ENCODE assay signal across 12 cellular contexts in the genomic region with DNA sequence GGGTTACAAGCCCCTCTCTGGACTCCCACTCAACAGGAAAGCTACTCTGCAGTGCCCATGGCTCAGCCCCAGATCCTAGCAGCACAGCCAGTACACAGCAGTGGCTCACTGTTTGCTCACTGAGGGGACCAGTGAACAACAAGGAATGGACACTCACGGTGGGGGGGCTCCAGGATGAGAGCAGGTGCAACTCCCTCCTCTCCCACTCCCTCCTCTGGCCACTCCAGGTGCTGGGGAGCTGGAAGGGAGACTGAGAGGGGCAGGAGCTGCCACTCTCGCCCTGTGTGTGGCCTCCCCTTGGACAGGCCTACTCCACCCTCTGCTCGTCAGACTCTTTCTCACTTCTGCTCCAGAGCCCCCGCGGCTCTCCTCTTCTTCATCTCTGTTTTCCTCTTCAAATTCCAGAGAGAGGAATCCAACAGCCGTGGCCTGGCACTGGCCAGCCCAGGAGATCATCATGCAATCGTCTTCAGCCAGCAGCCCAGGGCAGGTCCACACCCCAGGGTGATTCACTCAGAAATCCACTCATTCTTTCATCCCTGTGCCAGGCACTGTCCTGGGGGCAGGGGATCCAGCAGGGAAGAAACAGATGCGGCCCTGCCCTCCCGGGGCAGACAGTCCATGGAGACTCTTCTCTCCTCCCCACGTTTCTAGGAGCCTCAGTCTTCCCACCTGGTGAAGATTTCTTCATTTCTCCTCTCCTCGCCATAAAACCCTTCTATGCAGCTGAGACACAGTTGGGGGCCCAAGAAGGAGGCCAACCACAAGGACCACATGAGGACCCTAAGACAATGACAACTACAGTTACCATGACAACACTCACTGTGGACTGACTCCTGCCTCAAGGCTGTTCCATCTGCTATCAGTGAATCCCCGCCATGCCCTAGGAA. TPM values are rescaled to one million over a fixed set of nuclear protein-coding genes. Genes with fewer than 3 reads are reported as not detected.
DNase-seq lines count a peak whose midpoint lies in the region; FAIRE-seq and TF ChIP-seq lines count a peak whose summit lies in the region.
"Had no signal": no experiment of that assay in that cellular context is flagged by ENCODE, and none has a peak within 500 bp of the region (broad histone marks: within the 10 kb centered on the region; RNA-seq: fewer than 3 reads in every experiment).

No MANE protein-coding gene starts in this region.

- WGBS in H1 (ENCODE audit: extremely low coverage in 1 of 2, insufficient coverage in 1 of 2, insufficient read length in 1 of 2, insufficient replicate concordance in 2 of 2, low coverage in 1 of 2, low lambda C conversion rate in 2 of 2, missing lambda C conversion rate in 1 of 2), 2 experiments, result 87% methylated on average over 11 of the region's 12 CpGs; no CpG with 5 or more reads in 1 of the 2 experiments
- WGBS in trophoblast cell (ENCODE audit: extremely low coverage, insufficient coverage, insufficient read length), result no CpG with 5 or more reads among the region's 12 CpGs
- WGBS in H9 (ENCODE audit: extremely low coverage, insufficient read length, low lambda C conversion rate), result no CpG with 5 or more reads among the region's 12 CpGs

- intact Hi-C loops in head of caudate nucleus (cut with DNase I), result no loop called here

- in situ Hi-C loops in GM13976 (cut with MboI; ENCODE audit: low sequenced_read_pairs, unreplicated experiment), result no loop called here

- H3K4me3 ChIP-seq in H1 (ENCODE audit: extremely low read depth in 1 of 4, insufficient read depth in 2 of 4, low read depth in 3 of 4, low read length in 4 of 4), result no peak overlapping the region
- H3K4me3 ChIP-seq in trophoblast cell (ENCODE audit: low read depth, low read length), result no peak overlapping the region
- H3K4me3 ChIP-seq: psoas muscle, SJSA1 had no signal

- H3K4me1 ChIP-seq in H1 (replicated peaks in 1 of 4; ENCODE audit: control insufficient read depth in 3 of 4, insufficient read depth in 4 of 4, low read length in 3 of 4) (peaks cover 0 to 6% (median under 1%) of the 10 kb centered on the region in 4 experiments; a peak in 5 of 7 replicates), trophoblast cell (ENCODE audit: control insufficient read depth in 1 of 2, insufficient read depth in 2 of 2, low read length in 2 of 2) (no peaks in the 10 kb centered on the region), H9 (ENCODE audit: insufficient read depth, low read length) (no peaks in the 10 kb centered on the region)
- H3K4me1 ChIP-seq: psoas muscle, SJSA1 had no signal

- no peak overlapping the region for H3K18ac ChIP-seq in H1 (ENCODE audit: extremely low read depth, low read length)
- H3K18ac ChIP-seq in trophoblast cell (ENCODE audit: low read length), result no peak overlapping the region
- no peak overlapping the region for H3K18ac ChIP-seq in H9 (ENCODE audit: insufficient read length, low read depth, low read length)

- no peaks in the 10 kb centered on the region for H3K9me3 Mint-ChIP-seq in H9

- H3K36me3 Mint-ChIP-seq in H9 (ENCODE audit: insufficient read depth in 1 of 3, low read depth in 3 of 3), result no peaks in the 10 kb centered on the region; a peak in 1 of 7 replicates

- H3K79me2 ChIP-seq in H1 (ENCODE audit: control insufficient read depth in 1 of 2, insufficient read depth in 2 of 2, low read length in 2 of 2) (no peaks in the 10 kb centered on the region), trophoblast cell (ENCODE audit: control insufficient read depth, insufficient read depth, low read length, poor library complexity) (no peaks in the 10 kb centered on the region), H9 (ENCODE audit: insufficient read depth, low read length) (no peaks in the 10 kb centered on the region)

- POLR2A ChIA-PET in H1 (lab: Charles Lee; ENCODE audit: partially characterized antibody), result interaction anchor here (1.8 kb wide), 1 partner anchor 18 kb away, joined by 5 read pairs; no protein-coding TSS in a partner anchor

- CTCF ChIA-PET in H1 (lab: Charles Lee; ENCODE audit: partially characterized antibody), result interaction anchor here (0.9 to 18.9 kb wide), 21 partner anchors 7 to 519 kb away, joined by 3 to 235 read pairs (median 10); no protein-coding TSS in a partner anchor

- H3K23me2 ChIP-seq in H1 (ENCODE audit: low read depth, low read length) (no peaks in the 10 kb centered on the region), H9 (ENCODE audit: insufficient read length, low read depth, low read length, poor library complexity, severe bottlenecking) (peaks cover 2% of the 10 kb centered on the region)

- H3K4me2 ChIP-seq in H1 (ENCODE audit: insufficient read depth in 1 of 2, low read depth in 2 of 2, low read length in 2 of 2) (no peak overlapping the region), trophoblast cell (ENCODE audit: low read length) (no peak overlapping the region), H9 (ENCODE audit: insufficient read depth, insufficient read length, low read length) (no peak overlapping the region)

- no peak overlapping the region for H2BK15ac ChIP-seq in H1 (ENCODE audit: low read length)
- no peak overlapping the region for H2BK15ac ChIP-seq in H9 (ENCODE audit: low read depth, low read length)

- TF ChIP-seq CTCF in GM13976 (IDR thresholded peaks at IDR 0.05; ENCODE audit: borderline replicate concordance, control extremely low read depth, extremely low read depth, insufficient read depth, missing control alignments), result no peak
- TF ChIP-seq CTCF in H1 (IDR thresholded peaks at IDR 0.05; ENCODE audit: control extremely low read depth in 1 of 3, insufficient read depth in 1 of 3, low read depth in 1 of 3, low read length in 3 of 3), result no peak
- TF ChIP-seq CTCF in H9 (conservative IDR thresholded peaks at IDR 0.05), result no peak

- no peak overlapping the region for H2BK5ac ChIP-seq in H1 (ENCODE audit: low read depth, low read length)
- no peak overlapping the region for H2BK5ac ChIP-seq in trophoblast cell (ENCODE audit: low read depth, low read length, poor library complexity)
- H2BK5ac ChIP-seq in H9 (ENCODE audit: insufficient read length, low read length), result no peak overlapping the region

- H3K27ac Mint-ChIP-seq in H9, result peak overlapping the region in 1 of 3 experiments; percentile 23; a peak in 2 of 7 replicates

- H4K91ac ChIP-seq in H1 (replicated peaks; ENCODE audit: insufficient read length, low read length) (no peak overlapping the region), trophoblast cell (ENCODE audit: low read depth, low read length) (no peak overlapping the region), H9 (ENCODE audit: insufficient read length, low read depth, low read length) (no peak overlapping the region)

- H3K14ac ChIP-seq in H1 (ENCODE audit: insufficient read length) (no peak overlapping the region), trophoblast cell (ENCODE audit: low read length) (no peak overlapping the region), H9 (ENCODE audit: insufficient read depth, low read length) (no peak overlapping the region)

- no peak for TF ChIP-seq POLR2A in H1 (IDR thresholded peaks at IDR 0.05; ENCODE audit: control extremely low read depth in 1 of 2, low read depth in 2 of 2, low read length in 2 of 2)

- H2BK20ac ChIP-seq in H1 (ENCODE audit: low read length) (no peak overlapping the region), H9 (ENCODE audit: low read depth, low read length, poor library complexity, severe bottlenecking) (no peak overlapping the region)

- H3K23ac ChIP-seq in H1 (ENCODE audit: insufficient read length) (no peak overlapping the region), trophoblast cell (ENCODE audit: low read length) (no peak overlapping the region), H9 (ENCODE audit: insufficient read length, low read depth, low read length) (no peak overlapping the region)

- H2AK5ac ChIP-seq in H1 (ENCODE audit: low read depth, low read length) (no peak overlapping the region), trophoblast cell (ENCODE audit: low read length) (no peak overlapping the region), H9 (ENCODE audit: insufficient read length, low read length) (no peak overlapping the region)

- H3K56ac ChIP-seq in H1 (replicated peaks; ENCODE audit: insufficient read length, low read depth, low read length), result no peak overlapping the region
- H3K56ac ChIP-seq in H9 (ENCODE audit: insufficient read length, low read depth, low read length), result no peak overlapping the region

- no peak overlapping the region for H3K9ac ChIP-seq in H1 (replicated peaks in 1 of 4; ENCODE audit: extremely low read depth in 1 of 4, low read depth in 3 of 4, low read length in 3 of 4)
- no peak overlapping the region for H3K9ac ChIP-seq in trophoblast cell (ENCODE audit: low read length)
- H3K9ac ChIP-seq in H9 (ENCODE audit: extremely low read depth, insufficient read length, low read length), result no peak overlapping the region

- H2BK120ac ChIP-seq in H1 (replicated peaks; ENCODE audit: low read depth, low read length) (no peak overlapping the region), trophoblast cell (ENCODE audit: insufficient read depth, low read length, poor library complexity) (no peak overlapping the region), H9 (ENCODE audit: low read depth, low read length, poor library complexity, severe bottlenecking) (no peak overlapping the region)

- H4K20me1 ChIP-seq in H1 (replicated peaks in 1 of 2; ENCODE audit: control insufficient read depth in 1 of 2, insufficient read depth in 2 of 2, low read length in 2 of 2), result no peaks in the 10 kb centered on the region
- no peaks in the 10 kb centered on the region for H4K20me1 ChIP-seq in H9 (ENCODE audit: control insufficient read depth, insufficient read depth, insufficient read length)

- no peaks in the 10 kb centered on the region for H3K27me3 ChIP-seq in H1 (replicated peaks in 1 of 4; ENCODE audit: control insufficient read depth in 3 of 4, extremely low read depth in 1 of 4, insufficient read depth in 3 of 4, low read length in 3 of 4)
- no peaks in the 10 kb centered on the region for H3K27me3 ChIP-seq in trophoblast cell (ENCODE audit: insufficient read depth, low read length)
- no peaks in the 10 kb centered on the region for H3K27me3 ChIP-seq in H9 (ENCODE audit: insufficient read depth, low read length)
- H3K27me3 ChIP-seq: SJSA1 had no signal

- TF ChIP-seq EP300 in H1 (IDR thresholded peaks at IDR 0.05; ENCODE audit: borderline replicate concordance in 1 of 2, low read depth in 2 of 2, low read length in 2 of 2), result no peak

- peaks cover 22 to 26% of the 10 kb centered on the region in 2 experiments for H3K4me1 Mint-ChIP-seq in H9

- H4K8ac ChIP-seq in H1 (ENCODE audit: extremely low read depth, insufficient read depth, low read length) (peak overlapping the region; percentile 1), trophoblast cell (ENCODE audit: low read depth, low read length) (no peak overlapping the region), H9 (replicated peaks; ENCODE audit: insufficient read length, low read depth, low read length) (no peak overlapping the region)

- no peak overlapping the region for H3T11ph ChIP-seq in H9 (ENCODE audit: low read length)

- no peak overlapping the region for H4K12ac ChIP-seq in trophoblast cell (ENCODE audit: low read depth, low read length)

- TF ChIP-seq RAD21 in H1 (IDR thresholded peaks at IDR 0.05 in 1 of 2, conservative IDR thresholded peaks at IDR 0.05 in 1 of 2; ENCODE audit: low read depth in 2 of 2, low read length in 2 of 2), result no peak

- no peak overlapping the region for H3K27ac ChIP-seq in H1 (ENCODE audit: low read depth, low read length)
- H3K27ac ChIP-seq in trophoblast cell (ENCODE audit: low read depth, low read length), result no peak overlapping the region
- H3K27ac ChIP-seq in H9 (ENCODE audit: insufficient read length, low read depth, low read length), result no peak overlapping the region
- H3K27ac ChIP-seq: psoas muscle, SJSA1 had no signal

- peak; percentile 13 for FAIRE-seq in H1 (lab: Jason Lieb, UNC)

- no peaks in the 10 kb centered on the region for H3K79me1 ChIP-seq in H1 (ENCODE audit: low read depth, low read length)
- no peaks in the 10 kb centered on the region for H3K79me1 ChIP-seq in trophoblast cell (ENCODE audit: low read length)
- H3K79me1 ChIP-seq in H9 (ENCODE audit: insufficient read depth, low read depth, low read length, poor library complexity, severe bottlenecking), result no peaks in the 10 kb centered on the region

- peaks cover 9% of the 10 kb centered on the region for H3K27me3 Mint-ChIP-seq in H9 (ENCODE audit: low read depth)

- H3K4ac ChIP-seq in H1 (replicated peaks; ENCODE audit: insufficient read length, low read depth, low read length), result no peak overlapping the region
- no peak overlapping the region for H3K4ac ChIP-seq in trophoblast cell (ENCODE audit: low read depth, low read length)
- no peak overlapping the region for H3K4ac ChIP-seq in H9 (ENCODE audit: low read depth, low read length)

- H3K36me3 ChIP-seq in H1 (ENCODE audit: control insufficient read depth in 2 of 4, insufficient read depth in 4 of 4, low read length in 3 of 4), result no peaks in the 10 kb centered on the region
- no peaks in the 10 kb centered on the region for H3K36me3 ChIP-seq in trophoblast cell (ENCODE audit: control insufficient read depth in 1 of 2, insufficient read depth in 2 of 2, low read length in 2 of 2)
- H3K36me3 ChIP-seq: SJSA1 had no signal

- peak overlapping the region in 1 of 2 experiments; percentile 58; a peak in 2 of 5 replicates for H3K4me3 Mint-ChIP-seq in H9

- H4K5ac ChIP-seq in H1 (ENCODE audit: insufficient read length, low read depth, low read length), result no peak overlapping the region
- H4K5ac ChIP-seq in H9 (ENCODE audit: insufficient read length, low read depth, low read length), result no peak overlapping the region

- no peak overlapping the region for H2AFZ ChIP-seq in H1 (ENCODE audit: low read length)
- no peak overlapping the region for H2AFZ ChIP-seq in trophoblast cell (ENCODE audit: insufficient read depth, low read length, poor library complexity)
- H2AFZ ChIP-seq in H9 (ENCODE audit: low read length), result no peak overlapping the region

- DNase-seq in GM13976 (ENCODE audit: low spot score), result peak; percentile 23
- DNase-seq in NCI-H146 (lab: John Stamatoyannopoulos, UW), result peak; percentile 84
- DNase-seq in H1 (ENCODE audit: low read depth in 1 of 2, low spot score in 2 of 2), result no peak
- peak; percentile 55 to 80 for DNase-seq in trophoblast cell
- DNase-seq in head of caudate nucleus, result no peak
- no peak for DNase-seq in H9
- no peak for DNase-seq in activated gamma-delta T cell treated with Interleukin-2 at 50 U/mL for 16 hours
- no peak for DNase-seq in DMS79 treated with DMSO at 0.1 percent for 48 hours (lab: John Stamatoyannopoulos, UW)
- DNase-seq: activated effector memory CD4-positive, alpha-beta T cell treated with Interleukin-2 at 50 U/mL for 16 hours; NCI-H526; psoas muscle had no signal

- peak overlapping the region; percentile 63; the same call in 1 of the 2 replicates for H2BK12ac ChIP-seq in H1 (ENCODE audit: low read depth, low read length)
- H2BK12ac ChIP-seq in trophoblast cell (ENCODE audit: low read length), result no peak overlapping the region
- H2BK12ac ChIP-seq in H9 (ENCODE audit: insufficient read length, low read depth, low read length), result no peak overlapping the region

- H3K9me3 ChIP-seq in H1 (ENCODE audit: insufficient read depth in 2 of 2, low read depth in 1 of 2, low read length in 1 of 2) (no peaks in the 10 kb centered on the region), trophoblast cell (ENCODE audit: insufficient read depth, low read depth, low read length) (no peaks in the 10 kb centered on the region), H9 (ENCODE audit: control insufficient read depth, low read depth, low read length) (no peaks in the 10 kb centered on the region)
- H3K9me3 ChIP-seq: psoas muscle, SJSA1 had no signal

RNA-seq across cellular contexts. Expression of a gene that starts 30.7 kb away (rescaled TPM):
- 43.4 and 45.6 TPM in 2 replicates for total RNA-seq in H1 (2021; fragmentation: NEBNext Ultra II Directional; extraction: Animal tissue kit (Norgen Biotek cat#: 25700))
- 65.4 and 74.2 TPM in 2 replicates for polyA plus RNA-seq in H1 (2011; rRNA removed)
- polyA plus RNA-seq in H1 (2011; cell fraction: cytosol; rRNA removed), result 67.2 TPM
- polyA plus RNA-seq in H1 (2011; cell fraction: nucleus; rRNA removed), result 48.5 TPM
- 44.2 to 53.6 TPM (median 49.8 TPM) in 4 replicates for polyA plus RNA-seq in H1 (2012, experiment 1 of 2)
- polyA plus RNA-seq in H1 (2012, experiment 2 of 2), result 35.8 TPM
- polyA plus RNA-seq in H1 (2013, experiment 1 of 2), result 53.7 TPM
- 56.7 TPM for polyA plus RNA-seq in H1 (2013, experiment 2 of 2)
- 46.3 and 62.7 TPM in 2 replicates for polyA minus RNA-seq in H1 (2011; rRNA and poly(A)+ RNA removed)
- 61.6 TPM for polyA minus RNA-seq in H1 (2011; cell fraction: cytosol; rRNA and poly(A)+ RNA removed)
- 28.6 TPM for polyA minus RNA-seq in H1 (2011; cell fraction: nucleus; rRNA and poly(A)+ RNA removed)
- 48.2 and 51.5 TPM in 2 replicates for polyA plus RNA-seq in trophoblast cell (2013)
- 60.4 and 61.8 TPM in 2 replicates for total RNA-seq in H9 (2021)

Comparison
In these comparisons a context has a peak if more than half of its experiments do, and no peak if none do; other contexts are left out.
1. DNase-seq: peak in GM13976 (single experiment), NCI-H146 (single experiment) and trophoblast cell (2 of 2); none in H1 (0 of 2), head of caudate nucleus (0 of 42), H9 (single experiment), activated gamma-delta T cell treated with Interleukin-2 at 50 U/mL for 16 hours (single experiment) and DMS79 treated with DMSO at 0.1 percent for 48 hours (single experiment).